In genomic region chr2:222891890-222892289, GRCh38 we compare ENCODE assay signal across 17 cellular contexts. TPM values are rescaled to one million over a fixed set of nuclear protein-coding genes. Genes with fewer than 3 reads are reported as not detected.
DNase-seq lines count a peak whose midpoint lies in the region; ATAC-seq and TF ChIP-seq lines count a peak whose summit lies in the region.
"Had no signal": no experiment of that assay in that cellular context is flagged by ENCODE, and none has a peak within 500 bp of the region (broad histone marks: within the 10 kb centered on the region; RNA-seq: fewer than 3 reads in every experiment).

No MANE protein-coding gene starts in this region.

- intact Hi-C loops in psoas muscle (cut with DNase I): no loop called here

- H3K36me3 ChIP-seq in RWPE2 (ENCODE audit: low read depth) (peaks cover 65% of the 10 kb centered on the region), psoas muscle (ENCODE audit: insufficient read depth in 1 of 2, low read depth in 1 of 2) (no peaks in the 10 kb centered on the region)
- H3K36me3 ChIP-seq: colonic mucosa had no signal

- TF ChIP-seq CTCF in RWPE2 (IDR thresholded peaks at IDR 0.05; ENCODE audit: poor library complexity, severe bottlenecking) (no peak), psoas muscle (IDR thresholded peaks at IDR 0.05) (no peak)

- ATAC-seq in RWPE2 (ENCODE audit: low read depth): no peak
- ATAC-seq in psoas muscle: peak in 2 of 4 donors; percentile 7 to 19
- ATAC-seq: activated CD4-positive, CD25-positive, alpha-beta regulatory T cell treated with anti-CD3 and anti-CD28 coated beads, Interleukin-2, amount 50 U/mL, for 24 hours; Panc1 had no signal

- WGBS in psoas muscle, 3 donors: 27 to 42% (median 31%) methylated on average over 4 of the region's 4 CpGs

- H3K4me1 ChIP-seq in RWPE2 (ENCODE audit: insufficient read depth, poor library complexity, severe bottlenecking) (peaks cover 58% of the 10 kb centered on the region), psoas muscle (peaks cover 55% of the 10 kb centered on the region)
- H3K4me1 ChIP-seq: colonic mucosa had no signal

- H3K27me3 ChIP-seq in RWPE2 (ENCODE audit: insufficient read depth, poor library complexity, severe bottlenecking) (no peaks in the 10 kb centered on the region), psoas muscle (ENCODE audit: insufficient read depth in 3 of 3, low read length in 2 of 3) (no peaks in the 10 kb centered on the region)
- H3K27me3 ChIP-seq: colonic mucosa, esophagus squamous epithelium had no signal

- H3K27ac ChIP-seq in RWPE2 (ENCODE audit: poor library complexity, severe bottlenecking) (peak overlapping the region; percentile 48), psoas muscle (peak overlapping the region; percentile 71)
- H3K27ac ChIP-seq: colonic mucosa had no signal

- H3K4me3 ChIP-seq in RWPE2 (ENCODE audit: severe bottlenecking) (no peak overlapping the region), psoas muscle (peak overlapping the region; percentile 41)
- H3K4me3 ChIP-seq: colonic mucosa had no signal

- H3K9me3 ChIP-seq in RWPE2 (ENCODE audit: severe bottlenecking) (no peaks in the 10 kb centered on the region), psoas muscle (no peaks in the 10 kb centered on the region)
- H3K9me3 ChIP-seq: colonic mucosa, esophagus squamous epithelium had no signal

- DNase-seq in EH (ENCODE audit: low read depth): peak; percentile 37
- no peak for DNase-seq in RWPE2 (ENCODE audit: low spot score)
- peak; percentile 65 for DNase-seq in fibroblast of peridontal ligament (ENCODE audit: extremely low read depth)
- no peak for DNase-seq in psoas muscle
- no peak for DNase-seq in NCI-H1105 (lab: John Stamatoyannopoulos, UW)
- DNase-seq in NCI-H345 treated with DMSO at 0.1 percent for 48 hours (lab: John Stamatoyannopoulos, UW; ENCODE audit: unreplicated experiment): no peak
- DNase-seq in pons (ENCODE audit: low spot score): no peak
- no peak for DNase-seq in NCI-H510A treated with DMSO at 0.1 percent for 48 hours (lab: John Stamatoyannopoulos, UW)
- DNase-seq: C1 segment of cervical spinal cord; colonic mucosa; DMS79; esophagus squamous epithelium; NCI-H1694; NCI-H526; stimulated activated CD4-positive, alpha-beta T cell treated with anti-CD3 and anti-CD28 coated beads, Interleukin-15, amount 100 ng/mL, for 24 hours had no signal

RNA-seq across cellular contexts. Expression of gene ACSL3, which starts 31.1 kb away (rescaled TPM):
- 100 to 1,000 TPM in 1 of 4 donors, 10 to 100 TPM in 3; 25.3 to 136 (median 46.4) TPM for total RNA-seq in psoas muscle
- 10 to 100 TPM; 13.5 to 33.4 (median 21.9) TPM for polyA plus RNA-seq in psoas muscle

Comparison
In these comparisons a context has a peak if more than half of its experiments do, and no peak if none do; other contexts are left out.
1. DNase-seq: peak in EH (single experiment) and fibroblast of peridontal ligament (single experiment); none in RWPE2 (single experiment), psoas muscle (0 of 2), NCI-H1105 (single experiment), NCI-H345 treated with DMSO at 0.1 percent for 48 hours (single experiment), pons (single experiment) and NCI-H510A treated with DMSO at 0.1 percent for 48 hours (single experiment).